ENCODE assay signal across 14 cellular contexts in genomic region chr6:110543106-110543505, GRCh38.
DNase-seq lines count a peak whose midpoint lies in the region; ATAC-seq and TF ChIP-seq lines count a peak whose summit lies in the region.
"Had no signal": no experiment of that assay in that cellular context is flagged by ENCODE, and none has a peak within 500 bp of the region (broad histone marks: within the 10 kb centered on the region; RNA-seq: fewer than 3 reads in every experiment).

No MANE protein-coding gene starts in this region.

- H3K27ac Mint-ChIP-seq in activated T-helper 2 cell treated with anti-CD3 and anti-CD28 coated beads, Interferon-gamma antibody, Interleukin-2, Interleukin-4, amounts not matched to agents 10 μg/mL and 5 μg/mL and 100 μg/mL, durations not matched to agents 14 hours and 24 hours and 36 hours = no peak overlapping the region
- H3K27ac Mint-ChIP-seq: IgD-negative memory B cell had no signal

- intact Hi-C loops in Right ventricle myocardium inferior (cut with DNase I) (loop anchor here (5.0 to 10.0 kb wide), 2 partner anchors 82 to 339 kb away; no protein-coding TSS in a partner anchor), cardiac septum (cut with DNase I) (loop anchor here (5.0 kb wide), 2 partner anchors 139 to 334 kb away; no protein-coding TSS in a partner anchor), right cardiac atrium (cut with DNase I) (no loop called here), upper lobe of right lung (cut with DNase I) (no loop called here)
- intact Hi-C loops in activated T-helper 2 cell treated with anti-CD3 and anti-CD28 coated beads, Interferon-gamma antibody, Interleukin-2, Interleukin-4, amounts not matched to agents 10 μg/mL and 5 μg/mL and 100 μg/mL, durations not matched to agents 14 hours and 24 hours and 36 hours (cut with micrococcal nuclease) = no loop called here

- peaks cover 11% of the 10 kb centered on the region for H3K27me3 Mint-ChIP-seq in activated T-helper 2 cell treated with anti-CD3 and anti-CD28 coated beads, Interferon-gamma antibody, Interleukin-2, Interleukin-4, amounts not matched to agents 10 μg/mL and 5 μg/mL and 100 μg/mL, durations not matched to agents 14 hours and 24 hours and 36 hours (ENCODE audit: low read depth)

- H3F3A ChIP-seq in SK-N-SH (replicated peaks; ENCODE audit: insufficient read depth) = peaks cover 30% of the 10 kb centered on the region

- no peaks in the 10 kb centered on the region for H3K36me3 ChIP-seq in SK-N-SH (replicated peaks in 1 of 2; ENCODE audit: control insufficient read depth in 1 of 2, insufficient read depth in 2 of 2, low read length in 1 of 2)
- H3K36me3 ChIP-seq in upper lobe of right lung = no peaks in the 10 kb centered on the region

- no peak overlapping the region for H2AFZ ChIP-seq in SK-N-SH (ENCODE audit: low read depth)

- peaks cover 12% of the 10 kb centered on the region for H3K36me3 Mint-ChIP-seq in activated T-helper 2 cell treated with anti-CD3 and anti-CD28 coated beads, Interferon-gamma antibody, Interleukin-2, Interleukin-4, amounts not matched to agents 10 μg/mL and 5 μg/mL and 100 μg/mL, durations not matched to agents 14 hours and 24 hours and 36 hours (ENCODE audit: low read depth)

- peaks cover 24 to 25% of the 10 kb centered on the region in 2 experiments for H3K4me1 ChIP-seq in SK-N-SH (ENCODE audit: control insufficient read depth in 1 of 2, insufficient read depth in 2 of 2, low read depth in 1 of 2, low read length in 1 of 2)
- H3K4me1 ChIP-seq in right cardiac atrium (ENCODE audit: control insufficient read depth, insufficient read depth, low read length) = peaks cover 8% of the 10 kb centered on the region
- no peaks in the 10 kb centered on the region for H3K4me1 ChIP-seq in upper lobe of right lung
- H3K4me1 ChIP-seq: testis had no signal

- no peaks in the 10 kb centered on the region for H3K27me3 ChIP-seq in SK-N-SH (ENCODE audit: insufficient read depth)
- H3K27me3 ChIP-seq in right cardiac atrium (ENCODE audit: control insufficient read depth, insufficient read depth) = no peaks in the 10 kb centered on the region
- no peaks in the 10 kb centered on the region for H3K27me3 ChIP-seq in upper lobe of right lung
- H3K27me3 ChIP-seq: testis had no signal

- CTCF ChIA-PET in SK-N-SH (lab: Yijun Ruan, JAX) = interaction anchor here (0.8 to 7.2 kb wide), 6 partner anchors 15 to 1500 kb away, joined by 3 to 53 read pairs (median 4); no protein-coding TSS in a partner anchor

- TF ChIP-seq EP300 in SK-N-SH (IDR thresholded peaks at IDR 0.05; ENCODE audit: borderline replicate concordance in 1 of 2, low read depth in 1 of 2, low read length in 1 of 2) = no peak

- no peak for TF ChIP-seq RAD21 in SK-N-SH (IDR thresholded peaks at IDR 0.05; ENCODE audit: low read length)

- H3K9me3 ChIP-seq in SK-N-SH (peaks cover 3% of the 10 kb centered on the region; the same call in 1 of the 2 replicates), right cardiac atrium (ENCODE audit: control insufficient read depth, low read length) (no peaks in the 10 kb centered on the region), upper lobe of right lung (no peaks in the 10 kb centered on the region)
- H3K9me3 ChIP-seq: testis had no signal

- H3K9ac ChIP-seq in SK-N-SH = no peak overlapping the region

- no peaks in the 10 kb centered on the region for H3K9me2 ChIP-seq in SK-N-SH

- H3K4me1 Mint-ChIP-seq in activated T-helper 2 cell treated with anti-CD3 and anti-CD28 coated beads, Interferon-gamma antibody, Interleukin-2, Interleukin-4, amounts not matched to agents 10 μg/mL and 5 μg/mL and 100 μg/mL, durations not matched to agents 14 hours and 24 hours and 36 hours (ENCODE audit: low read depth) = peaks cover 37% of the 10 kb centered on the region

- POLR2A ChIA-PET in SK-N-SH (lab: Yijun Ruan, JAX) = interaction anchor here (1.6 to 2.3 kb wide), 2 partner anchors 332 to 415 kb away, joined by 8 to 14 read pairs; partner anchors contain the start of genes AMD1 and GTF3C6

- no peaks in the 10 kb centered on the region for H3K79me2 ChIP-seq in SK-N-SH (ENCODE audit: insufficient read depth)

- 62% methylated on average over 3 of the region's 5 CpGs for WGBS in SK-N-SH (ENCODE audit: low lambda C conversion rate)
- WGBS in right cardiac atrium = 69% methylated on average over 5 of the region's 5 CpGs

- TF ChIP-seq CTCF in SK-N-SH (IDR thresholded peaks at IDR 0.05) (no peak), upper lobe of right lung (IDR thresholded peaks at IDR 0.05) (no peak), omental fat pad (IDR thresholded peaks at IDR 0.05) (no peak)

- no peak overlapping the region for H3K4me2 ChIP-seq in SK-N-SH

- H3K4me3 ChIP-seq in SK-N-SH (ENCODE audit: low read depth in 2 of 2, low read length in 1 of 2) = no peak overlapping the region
- no peak overlapping the region for H3K4me3 ChIP-seq in right cardiac atrium (ENCODE audit: low read length)
- no peak overlapping the region for H3K4me3 ChIP-seq in upper lobe of right lung
- H3K4me3 ChIP-seq: testis had no signal

- peak; percentile 26 for ATAC-seq in Right ventricle myocardium inferior
- peak; percentile 15 to 38 for ATAC-seq in right cardiac atrium
- ATAC-seq in upper lobe of right lung = peak; percentile 15
- ATAC-seq in omental fat pad (ENCODE audit: low FRiP score) = no peak

- H3K27ac ChIP-seq in SK-N-SH (ENCODE audit: low read depth in 2 of 2, low read length in 1 of 2) (peak overlapping the region in 1 of 2 experiments; percentile 81; a peak in 3 of 4 replicates), right cardiac atrium (ENCODE audit: low read length) (peak overlapping the region; percentile 94), upper lobe of right lung (no peak overlapping the region)
- H3K27ac ChIP-seq: testis had no signal

- H4K20me1 ChIP-seq in SK-N-SH (ENCODE audit: insufficient read depth) = no peaks in the 10 kb centered on the region

- DNase-seq in Right ventricle myocardium inferior (ENCODE audit: missing footprints) (no peak), cardiac septum (ENCODE audit: low spot score) (no peak), SK-N-SH (peak; percentile 52), right cardiac atrium (no peak), upper lobe of right lung (no peak), cortex of kidney (lab: John Stamatoyannopoulos, UW) (no peak), omental fat pad (ENCODE audit: low spot score) (no peak)
- no peak for DNase-seq in activated T-helper 2 cell treated with anti-CD3 and anti-CD28 coated beads, Interferon-gamma antibody, Interleukin-2, Interleukin-4, amounts not matched to agents 10 μg/mL and 5 μg/mL and 100 μg/mL, durations not matched to agents 14 hours and 24 hours and 36 hours (ENCODE audit: low spot score)
- DNase-seq: activated gamma-delta T cell treated with Interleukin-2 at 50 U/mL for 16 hours; GDM1; NCI-H524; stimulated activated CD4-positive, alpha-beta T cell treated with anti-CD3 and anti-CD28 coated beads, Interleukin-4, amount 100 ng/mL, for 4 hours; testis had no signal

- H3K4me3 Mint-ChIP-seq in activated T-helper 2 cell treated with anti-CD3 and anti-CD28 coated beads, Interferon-gamma antibody, Interleukin-2, Interleukin-4, amounts not matched to agents 10 μg/mL and 5 μg/mL and 100 μg/mL, durations not matched to agents 14 hours and 24 hours and 36 hours (ENCODE audit: low read depth) = no peak overlapping the region

- peaks cover 19% of the 10 kb centered on the region for H3K9me3 Mint-ChIP-seq in activated T-helper 2 cell treated with anti-CD3 and anti-CD28 coated beads, Interferon-gamma antibody, Interleukin-2, Interleukin-4, amounts not matched to agents 10 μg/mL and 5 μg/mL and 100 μg/mL, durations not matched to agents 14 hours and 24 hours and 36 hours

TF ChIP-seq in SK-N-SH, 30 proteins besides CTCF, POLR2A, EP300 and RAD21:
- TF ChIP-seq CHD2 (IDR thresholded peaks at IDR 0.05; ENCODE audit: low read length, partially characterized antibody) (no peak), TCF12 (IDR thresholded peaks at IDR 0.05) (no peak), NFIC (IDR thresholded peaks at IDR 0.05; ENCODE audit: borderline replicate concordance) (peak; percentile 67), TEAD4 (IDR thresholded peaks at IDR 0.05; ENCODE audit: borderline replicate concordance, insufficient read depth) (no peak), FOXJ3 (CRISPR knock-in tag; IDR thresholded peaks at IDR 0.05) (no peak)

Comparison
In these comparisons a context has a peak if more than half of its experiments do, and no peak if none do; other contexts are left out.
1. intact Hi-C loops: an anchor here in Right ventricle myocardium inferior (5.0 to 10.0 kb wide) and cardiac septum (5.0 kb wide); none called in right cardiac atrium, upper lobe of right lung and activated T-helper 2 cell treated with anti-CD3 and anti-CD28 coated beads, Interferon-gamma antibody, Interleukin-2, Interleukin-4, amounts not matched to agents 10 μg/mL and 5 μg/mL and 100 μg/mL, durations not matched to agents 14 hours and 24 hours and 36 hours.